In the genomic region with DNA sequence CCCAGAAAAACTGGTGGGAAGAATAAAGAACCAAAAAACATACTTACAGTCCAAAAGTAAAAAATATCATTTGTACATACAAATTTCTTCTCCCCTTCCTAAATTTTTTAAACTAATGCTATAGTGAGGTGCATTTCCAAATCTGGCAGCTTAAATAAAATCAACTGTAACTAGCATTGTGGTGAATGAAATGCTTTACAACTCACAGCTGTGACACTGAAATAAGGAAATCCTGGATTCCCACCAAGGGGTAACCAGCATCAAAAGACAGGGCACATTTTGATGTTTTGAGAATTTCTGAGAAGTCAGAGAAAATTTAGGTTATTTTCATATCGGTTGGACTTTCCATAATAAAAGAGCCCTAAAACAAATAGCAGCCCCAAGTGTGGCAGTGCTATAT, we compare ENCODE assay signal across 16 cellular contexts.
"Had no signal": no experiment of that assay in that cellular context is flagged by ENCODE, and none has a peak within 500 bp of the region (broad histone marks: within the 10 kb centered on the region; RNA-seq: fewer than 3 reads in every experiment).

No MANE protein-coding gene starts in this region.

- H3K27me3 Mint-ChIP-seq: dendritic cell treated with granulocyte-macrophage colony-stimulating factor and Interleukin-4, amounts not matched to agents 40 ng/mL and 50 ng/mL, for 4 days had no signal

- H3K27ac ChIP-seq: hepatocyte, ovary, tibial nerve had no signal

- H2AFZ ChIP-seq: hepatocyte had no signal

- H3K4me3 Mint-ChIP-seq: dendritic cell treated with granulocyte-macrophage colony-stimulating factor and Interleukin-4, amounts not matched to agents 40 ng/mL and 50 ng/mL, for 4 days; neural crest cell; T-helper 1 cell treated with Interleukin-12 subunit alpha and Interleukin-12 subunit beta and Interleukin-4 antibody, amounts not matched to agents 30 μg/mL and 1 μg/mL, for 36 hours had no signal

- H3K36me3 ChIP-seq: ovary had no signal

- H3K4me2 ChIP-seq: hepatocyte had no signal

- H3K27ac Mint-ChIP-seq: dendritic cell treated with granulocyte-macrophage colony-stimulating factor and Interleukin-4, amounts not matched to agents 40 ng/mL and 50 ng/mL, for 4 days; T-helper 1 cell treated with Interleukin-12 subunit alpha and Interleukin-12 subunit beta and Interleukin-4 antibody, amounts not matched to agents 30 μg/mL and 1 μg/mL, for 36 hours had no signal

- H3K79me2 ChIP-seq: hepatocyte had no signal

- ATAC-seq: activated CD4-positive, CD25-positive, alpha-beta regulatory T cell treated with anti-CD3 and anti-CD28 coated beads, Interleukin-2, amount 50 U/mL, for 24 hours; left ventricle myocardium superior had no signal

- H3K9me3 Mint-ChIP-seq: dendritic cell treated with granulocyte-macrophage colony-stimulating factor and Interleukin-4, amounts not matched to agents 40 ng/mL and 50 ng/mL, for 4 days had no signal

- H3K27me3 ChIP-seq: hepatocyte, ovary, tibial nerve had no signal

- DNase-seq: activated CD8-positive, alpha-beta memory T cell treated with anti-CD3 and anti-CD28 coated beads for 24 hours; activated gamma-delta T cell treated with Interleukin-2 at 50 U/mL for 16 hours; anterior cingulate cortex; cerebellar nuclear complex; erythroblast; left ventricle myocardium superior; mesenchymal stem cell; ovary; stimulated activated CD4-positive, alpha-beta T cell treated with anti-CD3 and anti-CD28 coated beads, Interleukin-15, amount 100 ng/mL, for 24 hours; stimulated activated CD4-positive, alpha-beta T cell treated with anti-CD3 and anti-CD28 coated beads, Interleukin-4, amount 100 ng/mL, for 4 hours had no signal

- H3K4me3 ChIP-seq: hepatocyte, ovary, tibial nerve had no signal
